9 cellular contexts compared by ENCODE assay signal in the genomic region with DNA sequence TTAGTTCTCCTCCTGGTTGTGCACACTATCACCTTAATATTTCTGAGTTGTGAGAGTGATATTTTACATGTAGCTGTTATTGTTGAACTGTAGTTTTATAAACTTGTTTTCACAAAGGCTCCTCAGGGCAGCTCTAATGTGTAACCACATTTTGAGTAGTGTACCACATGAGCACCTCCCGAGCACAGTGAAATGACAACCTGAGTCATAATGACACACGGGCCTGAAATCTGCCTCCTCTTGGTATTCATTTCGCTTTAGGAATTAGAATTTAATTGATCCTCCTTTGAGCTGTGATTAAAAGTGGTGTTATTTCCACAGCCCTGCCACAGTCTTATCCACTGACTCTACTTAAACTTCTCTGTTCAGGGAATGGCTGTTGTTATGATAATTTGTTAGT. TPM values are rescaled to one million over a fixed set of nuclear protein-coding genes. Genes with fewer than 3 reads are reported as not detected.
DNase-seq lines count a peak whose midpoint lies in the region; ATAC-seq lines count a peak whose summit lies in the region.
"Had no signal": no experiment of that assay in that cellular context is flagged by ENCODE, and none has a peak within 500 bp of the region (broad histone marks: within the 10 kb centered on the region; RNA-seq: fewer than 3 reads in every experiment).

No MANE protein-coding gene starts in this region.

- DNase-seq in RKO (ENCODE audit: low spot score) (peak; percentile 54), kidney glomerular epithelial cell (lab: John Stamatoyannopoulos, UW) (peak; percentile 47), occipital lobe (lab: John Stamatoyannopoulos, UW) (no peak), NCI-H446 (lab: John Stamatoyannopoulos, UW) (no peak), RPMI8226 (no peak)
- DNase-seq: substantia nigra had no signal

- peak; percentile 61 for ATAC-seq in GM18867 (IDR thresholded peaks at IDR 0.05; ENCODE audit: unreplicated experiment)
- ATAC-seq in HG02571 (IDR thresholded peaks at IDR 0.05; ENCODE audit: unreplicated experiment), result peak; percentile 43
- ATAC-seq: HCT116 had no signal

RNA-seq across cellular contexts. Expression of a gene that starts 7.9 kb away (rescaled TPM):
- 29.9 TPM for total RNA-seq in occipital lobe

RNA-seq across cellular contexts. Expression of a gene that starts 8.0 kb away (rescaled TPM):
- total RNA-seq in occipital lobe, result 21.4 TPM

RNA-seq across cellular contexts. Expression of a gene that starts 25.9 kb away (rescaled TPM):
- 2.2 TPM for total RNA-seq in occipital lobe

Comparison
In these comparisons a context has a peak if more than half of its experiments do, and no peak if none do; other contexts are left out.
1. DNase-seq: peak in RKO (single experiment) and kidney glomerular epithelial cell (single experiment); none in occipital lobe (single experiment), NCI-H446 (0 of 2) and RPMI8226 (single experiment).